10 cellular contexts compared by ENCODE assay signal in the genomic region with DNA sequence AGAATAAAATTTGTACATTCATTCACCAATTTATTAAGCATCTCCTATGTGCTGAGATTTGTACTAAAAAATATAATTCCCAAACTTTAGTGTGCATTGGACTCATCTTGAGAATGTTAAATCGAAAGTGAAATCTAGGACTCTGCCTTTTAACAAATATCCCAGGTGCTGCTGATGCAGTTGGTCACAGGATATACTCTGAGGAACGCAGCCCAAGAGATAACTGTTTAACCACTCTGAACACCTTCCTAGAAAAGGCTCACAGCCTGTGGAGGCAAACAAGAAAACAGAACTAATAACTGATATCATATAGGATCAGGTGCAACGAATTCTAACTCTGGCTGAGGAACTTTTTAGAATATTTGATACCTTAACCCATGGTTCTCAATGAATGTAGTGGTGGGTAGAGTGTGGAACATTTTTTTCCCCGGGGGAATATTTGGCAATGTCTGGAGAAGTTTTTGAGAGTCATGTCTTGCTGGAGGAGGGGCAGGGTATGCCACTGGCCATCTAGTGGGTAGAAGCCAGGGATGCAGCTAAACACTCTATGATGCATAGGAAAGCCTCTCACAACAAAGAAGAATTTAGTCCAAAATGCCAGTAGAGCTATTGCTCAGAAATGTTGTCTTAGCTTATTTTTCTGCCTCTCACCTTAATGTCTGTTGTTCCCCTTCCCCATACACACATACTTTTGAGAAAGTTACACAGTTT.
A peak's percentile ranks its signal among the peaks of the same experiment; 100 is the strongest.
DNase-seq lines count a peak whose midpoint lies in the region; ATAC-seq and TF ChIP-seq lines count a peak whose summit lies in the region.
"Had no signal": no experiment of that assay in that cellular context is flagged by ENCODE, and none has a peak within 500 bp of the region (broad histone marks: within the 10 kb centered on the region; RNA-seq: fewer than 3 reads in every experiment).

No MANE protein-coding gene starts in this region.

- H3K9me3 Mint-ChIP-seq in GM23338, result no peaks in the 10 kb centered on the region; the same call in 2 of the 3 replicates

- ATAC-seq in GM23338 (peak; percentile 71), GM21619 (IDR thresholded peaks at IDR 0.05; ENCODE audit: unreplicated experiment) (no peak)
- ATAC-seq: psoas muscle had no signal

- WGBS in SK-N-SH (ENCODE audit: low lambda C conversion rate), result 79% methylated on average over 4 of the region's 4 CpGs
- 78 to 91% methylated on average over 4 of the region's 4 CpGs for WGBS in esophagus squamous epithelium, 2 donors

- DNase-seq in A673 (ENCODE audit: low spot score), result peak; percentile 12
- peak; percentile 56 for DNase-seq in GM23338 (ENCODE audit: low spot score)
- DNase-seq in SK-N-SH, result no peak
- DNase-seq in epithelial cell of proximal tubule (ENCODE audit: low read depth), result no peak
- no peak for DNase-seq in esophagus squamous epithelium (lab: John Stamatoyannopoulos, UW)
- DNase-seq in AML-193 (lab: John Stamatoyannopoulos, UW), result no peak
- no peak for DNase-seq in islet precursor cell
- DNase-seq: NCI-H2107, psoas muscle had no signal

- no peaks in the 10 kb centered on the region for H3K27me3 ChIP-seq in A673 (replicated peaks; ENCODE audit: insufficient read depth, low read depth, low read length, poor library complexity)
- no peaks in the 10 kb centered on the region for H3K27me3 ChIP-seq in GM23338 (ENCODE audit: insufficient read depth)
- no peaks in the 10 kb centered on the region for H3K27me3 ChIP-seq in SK-N-SH (ENCODE audit: insufficient read depth)
- no peaks in the 10 kb centered on the region for H3K27me3 ChIP-seq in esophagus squamous epithelium

- H3K27ac ChIP-seq in A673 (ENCODE audit: low read depth, low read length, poor library complexity, severe bottlenecking) (no peak overlapping the region), GM23338 (ENCODE audit: low read depth) (no peak overlapping the region), SK-N-SH (ENCODE audit: low read depth in 2 of 2, low read length in 1 of 2) (no peak overlapping the region), esophagus squamous epithelium (no peak overlapping the region)
- H3K27ac ChIP-seq: psoas muscle had no signal

- no peak overlapping the region for H3K4me3 ChIP-seq in A673 (ENCODE audit: low read depth, low read length, poor library complexity, severe bottlenecking)
- no peak overlapping the region for H3K4me3 ChIP-seq in GM23338
- no peak overlapping the region for H3K4me3 ChIP-seq in SK-N-SH (ENCODE audit: low read depth in 2 of 2, low read length in 1 of 2)
- H3K4me3 ChIP-seq in epithelial cell of proximal tubule (ENCODE audit: low read depth, low read length), result no peak overlapping the region
- H3K4me3 ChIP-seq in esophagus squamous epithelium, result no peak overlapping the region
- H3K4me3 ChIP-seq: psoas muscle had no signal

- H3K4me2 ChIP-seq in GM23338, result no peak overlapping the region
- no peak overlapping the region; the same call in 1 of the 2 replicates for H3K4me2 ChIP-seq in SK-N-SH

- H3F3A ChIP-seq in GM23338 (replicated peaks; ENCODE audit: low read depth) (no peaks in the 10 kb centered on the region), SK-N-SH (replicated peaks; ENCODE audit: insufficient read depth) (no peaks in the 10 kb centered on the region)

- no peak for TF ChIP-seq EP300 in SK-N-SH (IDR thresholded peaks at IDR 0.05; ENCODE audit: borderline replicate concordance in 1 of 2, low read depth in 1 of 2, low read length in 1 of 2)

- no peak overlapping the region for H3K9ac ChIP-seq in SK-N-SH

- TF ChIP-seq CTCF in A673 (conservative IDR thresholded peaks at IDR 0.05; ENCODE audit: low read depth, low read length), result no peak
- peak; percentile 15 to 31; a peak in 3 of 4 replicates for TF ChIP-seq CTCF in GM23338 (conservative IDR thresholded peaks at IDR 0.05; ENCODE audit: low read depth in 2 of 2)
- peak; percentile 22; the same call in 1 of the 2 replicates for TF ChIP-seq CTCF in SK-N-SH (IDR thresholded peaks at IDR 0.05)
- TF ChIP-seq CTCF in epithelial cell of proximal tubule (conservative IDR thresholded peaks at IDR 0.05; ENCODE audit: low read depth, low read length), result peak; percentile 50
- peak in 1 of 6 experiments; percentile 9 for TF ChIP-seq CTCF in esophagus squamous epithelium (IDR thresholded peaks at IDR 0.05)

- no peaks in the 10 kb centered on the region for H4K20me1 ChIP-seq in GM23338 (replicated peaks; ENCODE audit: insufficient read depth)
- H4K20me1 ChIP-seq in SK-N-SH (ENCODE audit: insufficient read depth), result no peaks in the 10 kb centered on the region

- H3K9me3 ChIP-seq in A673 (ENCODE audit: low read depth, low read length, poor library complexity, severe bottlenecking) (no peaks in the 10 kb centered on the region), SK-N-SH (no peaks in the 10 kb centered on the region), esophagus squamous epithelium (no peaks in the 10 kb centered on the region)
- H3K9me3 ChIP-seq: psoas muscle had no signal

- peak overlapping the region; percentile 49; the same call in 1 of the 2 replicates for H3K27ac Mint-ChIP-seq in GM23338

- peaks cover 4% of the 10 kb centered on the region; the same call in 2 of the 3 replicates for H3K4me1 Mint-ChIP-seq in GM23338

- TF ChIP-seq RAD21 in SK-N-SH (IDR thresholded peaks at IDR 0.05; ENCODE audit: low read length), result no peak

- H3K79me2 ChIP-seq in GM23338 (replicated peaks; ENCODE audit: insufficient read depth), result no peaks in the 10 kb centered on the region
- H3K79me2 ChIP-seq in SK-N-SH (ENCODE audit: insufficient read depth), result peaks cover 15% of the 10 kb centered on the region

- H3K4me3 Mint-ChIP-seq in GM23338, result no peak overlapping the region

- CTCF ChIA-PET in A673 (lab: Charles Lee), result no interaction called here
- CTCF ChIA-PET in SK-N-SH (lab: Yijun Ruan, JAX), result interaction anchor here (0.9 to 2.3 kb wide), 6 partner anchors 11 to 346 kb away, joined by 3 to 8 read pairs (median 3); no protein-coding TSS in a partner anchor

- H3K27me3 Mint-ChIP-seq in GM23338 (ENCODE audit: insufficient read depth, low read depth, poor library complexity), result peaks cover 1% of the 10 kb centered on the region

- no peaks in the 10 kb centered on the region for H3K4me1 ChIP-seq in A673 (ENCODE audit: insufficient read depth, low read length, poor library complexity, severe bottlenecking)
- H3K4me1 ChIP-seq in GM23338 (ENCODE audit: insufficient read depth), result no peaks in the 10 kb centered on the region
- peaks cover 0 to 6% of the 10 kb centered on the region in 2 experiments; a peak in 1 of 4 replicates for H3K4me1 ChIP-seq in SK-N-SH (ENCODE audit: control insufficient read depth in 1 of 2, insufficient read depth in 2 of 2, low read depth in 1 of 2, low read length in 1 of 2)
- H3K4me1 ChIP-seq in esophagus squamous epithelium, result no peaks in the 10 kb centered on the region
- H3K4me1 ChIP-seq: psoas muscle had no signal

- no peak for TF ChIP-seq POLR2A in esophagus squamous epithelium (IDR thresholded peaks at IDR 0.05)

- peaks cover 14% of the 10 kb centered on the region; the same call in 2 of the 3 replicates for H3K36me3 Mint-ChIP-seq in GM23338 (ENCODE audit: low read depth)

- H3K9me2 ChIP-seq in GM23338 (ENCODE audit: insufficient read depth), result no peaks in the 10 kb centered on the region
- no peaks in the 10 kb centered on the region for H3K9me2 ChIP-seq in SK-N-SH

- no TSS peak for BruUV-seq in A673 (replicated peaks; lab: Mats Ljungman, UMichigan)

- H2AFZ ChIP-seq in GM23338 (no peak overlapping the region), SK-N-SH (ENCODE audit: low read depth) (no peak overlapping the region)

- intact Hi-C loops in A673 (cut with micrococcal nuclease; ENCODE audit: unreplicated experiment) (no loop called here), esophagus squamous epithelium (cut with DNase I) (no loop called here)

- H3K36me3 ChIP-seq in A673 (ENCODE audit: insufficient read depth, low read length, poor library complexity, severe bottlenecking) (no peaks in the 10 kb centered on the region), GM23338 (ENCODE audit: insufficient read depth) (no peaks in the 10 kb centered on the region), SK-N-SH (replicated peaks in 1 of 2; ENCODE audit: control insufficient read depth in 1 of 2, insufficient read depth in 2 of 2, low read length in 1 of 2) (peaks cover 8 to 24% of the 10 kb centered on the region in 2 experiments), esophagus squamous epithelium (peaks cover 0 to 17% (median 0%) of the 10 kb centered on the region in 3 donors)

- POLR2A ChIA-PET in A673 (lab: Charles Lee; ENCODE audit: low non-redundant PET) (no interaction called here), SK-N-SH (lab: Yijun Ruan, JAX) (no interaction called here)

TF ChIP-seq in GM23338, 12 proteins besides CTCF, POLR2A, EP300 and RAD21:
- TF ChIP-seq JUNB (IDR thresholded peaks at IDR 0.05; ENCODE audit: unreplicated experiment), result no peak
TF ChIP-seq in GM23338: peak in this region for 0.

TF ChIP-seq in SK-N-SH, 30 proteins besides CTCF, POLR2A, EP300 and RAD21 (continues in another document):
- TF ChIP-seq MXI1 (IDR thresholded peaks at IDR 0.05; ENCODE audit: low read depth, low read length) (no peak), CHD2 (IDR thresholded peaks at IDR 0.05; ENCODE audit: low read length, partially characterized antibody) (no peak), NFIC (IDR thresholded peaks at IDR 0.05; ENCODE audit: borderline replicate concordance) (no peak)
- TF ChIP-seq, protein P1, sequence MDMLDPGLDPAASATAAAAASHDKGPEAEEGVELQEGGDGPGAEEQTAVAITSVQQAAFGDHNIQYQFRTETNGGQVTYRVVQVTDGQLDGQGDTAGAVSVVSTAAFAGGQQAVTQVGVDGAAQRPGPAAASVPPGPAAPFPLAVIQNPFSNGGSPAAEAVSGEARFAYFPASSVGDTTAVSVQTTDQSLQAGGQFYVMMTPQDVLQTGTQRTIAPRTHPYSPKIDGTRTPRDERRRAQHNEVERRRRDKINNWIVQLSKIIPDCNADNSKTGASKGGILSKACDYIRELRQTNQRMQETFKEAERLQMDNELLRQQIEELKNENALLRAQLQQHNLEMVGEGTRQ (IDR thresholded peaks at IDR 0.05; ENCODE audit: borderline replicate concordance, low read depth, low read length), result no peak
- TF ChIP-seq, protein P2, sequence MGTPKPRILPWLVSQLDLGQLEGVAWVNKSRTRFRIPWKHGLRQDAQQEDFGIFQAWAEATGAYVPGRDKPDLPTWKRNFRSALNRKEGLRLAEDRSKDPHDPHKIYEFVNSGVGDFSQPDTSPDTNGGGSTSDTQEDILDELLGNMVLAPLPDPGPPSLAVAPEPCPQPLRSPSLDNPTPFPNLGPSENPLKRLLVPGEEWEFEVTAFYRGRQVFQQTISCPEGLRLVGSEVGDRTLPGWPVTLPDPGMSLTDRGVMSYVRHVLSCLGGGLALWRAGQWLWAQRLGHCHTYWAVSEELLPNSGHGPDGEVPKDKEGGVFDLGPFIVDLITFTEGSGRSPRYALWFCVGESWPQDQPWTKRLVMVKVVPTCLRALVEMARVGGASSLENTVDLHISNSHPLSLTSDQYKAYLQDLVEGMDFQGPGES (IDR thresholded peaks at IDR 0.05; ENCODE audit: low read depth, low read length), result no peak

Comparison
In these comparisons a context has a peak if more than half of its experiments do, and no peak if none do; other contexts are left out.
1. DNase-seq: peak in A673 (single experiment) and GM23338 (single experiment); none in SK-N-SH (single experiment), epithelial cell of proximal tubule (single experiment), esophagus squamous epithelium (single experiment), AML-193 (0 of 2) and islet precursor cell (single experiment).